In the genomic region with DNA sequence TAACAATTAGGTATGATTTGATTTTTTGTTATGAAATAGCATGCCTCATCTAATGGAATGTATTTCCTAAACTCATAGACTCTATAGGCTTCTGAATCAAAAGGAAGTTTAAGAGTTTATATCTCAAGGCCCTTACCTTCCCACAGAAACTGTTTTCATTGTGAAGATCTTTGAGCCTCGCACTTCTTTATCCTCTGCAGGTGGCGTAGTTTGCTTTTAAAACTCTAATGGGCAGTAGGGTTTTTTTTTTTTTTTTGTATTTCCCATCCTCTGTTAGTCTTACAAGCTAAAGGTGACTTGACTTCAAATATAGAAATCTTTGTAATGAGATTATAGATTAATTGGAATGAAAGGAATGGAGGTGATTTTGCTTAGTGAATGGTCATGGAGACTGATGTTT, we compare ENCODE assay signal across 30 cellular contexts. TPM values are rescaled to one million over a fixed set of nuclear protein-coding genes. Genes with fewer than 3 reads are reported as not detected.
"Had no signal": no experiment of that assay in that cellular context is flagged by ENCODE, and none has a peak within 500 bp of the region (broad histone marks: within the 10 kb centered on the region; RNA-seq: fewer than 3 reads in every experiment).

No MANE protein-coding gene starts in this region.

- ATAC-seq: activated naive CD4-positive, alpha-beta T cell treated with anti-CD3 and anti-CD28 coated beads, Interleukin-2, amount 50 U/mL, for 72 hours; activated naive CD8-positive, alpha-beta T cell treated with anti-CD3 and anti-CD28 coated beads, Interleukin-2, amount 50 U/mL, for 24 hours; activated T-cell treated with anti-CD3 and anti-CD28 coated beads, Interleukin-2, amount 50 U/mL, for 4 hours; body of pancreas; Panc1; Right ventricle myocardium inferior; SK-N-SH treated with all-trans-retinoic acid at 6 μM for 48 hours; WTC11 had no signal

- H3K27ac ChIP-seq: ascending aorta, body of pancreas, SJCRH30 had no signal

- DNase-seq: activated CD4-positive, alpha-beta memory T cell treated with anti-CD3 and anti-CD28 coated beads for 36 hours; activated CD4-positive, alpha-beta T cell treated with anti-CD3 and anti-CD28 coated beads for 48 hours; activated CD4-positive, CD25-positive, alpha-beta regulatory T cell treated with anti-CD3 and anti-CD28 coated beads, Interleukin-2, amount 50 U/mL, for 72 hours; activated CD8-positive, alpha-beta memory T cell treated with anti-CD3 and anti-CD28 coated beads for 24 hours; activated effector memory CD4-positive, alpha-beta T cell treated with anti-CD3 and anti-CD28 coated beads, Interleukin-2, amount 50 U/mL, for 16 hours; activated naive CD4-positive, alpha-beta T cell treated with Interleukin-2 at 50 U/mL for 16 hours; activated naive CD8-positive, alpha-beta T cell treated with anti-CD3 and anti-CD28 coated beads, Interleukin-2, amount 50 U/mL, for 24 hours; activated T-cell treated with anti-CD3 and anti-CD28 coated beads, Interleukin-2, amount 50 U/mL, for 4 hours; amniotic stem cell; body of pancreas; MM.1S; NCI-H1105; NCI-H1436 treated with DMSO at 0.1 percent for 48 hours; NCI-H187; NCI-H2171; NCI-H2227 treated with DMSO at 0.1 percent for 48 hours; NCI-H446 treated with DMSO at 0.1 percent for 48 hours; NCI-H526; NCI-H774; OCI-M1; RPMI8226; SJCRH30; SW 1271 had no signal

- H3K36me3 ChIP-seq: SJCRH30 had no signal

- H3K27me3 ChIP-seq: ascending aorta, body of pancreas, SJCRH30 had no signal

- H3K4me3 ChIP-seq: ascending aorta, body of pancreas, SJCRH30 had no signal

- H3K4me1 ChIP-seq: ascending aorta, SJCRH30 had no signal

- H3K9me3 ChIP-seq: ascending aorta, body of pancreas, SJCRH30 had no signal

RNA-seq across cellular contexts. Expression of a gene that starts 36.5 kb away (rescaled TPM):
- total RNA-seq: activated CD4-positive, alpha-beta memory T cell treated with anti-CD3 and anti-CD28 coated beads for 36 hours; activated naive CD4-positive, alpha-beta T cell treated with anti-CD3 and anti-CD28 coated beads, Interleukin-2, amount 50 U/mL, for 72 hours; activated T-cell treated with anti-CD3 and anti-CD28 coated beads, Interleukin-2, amount 50 U/mL, for 4 hours; body of pancreas; Right ventricle myocardium inferior; SJCRH30; T-helper 1 cell treated with Interleukin-12 subunit alpha and Interleukin-12 subunit beta and Interleukin-4 antibody, amounts not matched to agents 30 ng/mL and 1 ng/mL, for 36 hours; WTC11 had no signal

RNA-seq across cellular contexts. Expression of a gene that starts 36.6 kb away (rescaled TPM):
- total RNA-seq: activated CD4-positive, alpha-beta memory T cell treated with anti-CD3 and anti-CD28 coated beads for 36 hours; activated naive CD4-positive, alpha-beta T cell treated with anti-CD3 and anti-CD28 coated beads, Interleukin-2, amount 50 U/mL, for 72 hours; ascending aorta; body of pancreas; T-helper 1 cell treated with Interleukin-12 subunit alpha and Interleukin-12 subunit beta and Interleukin-4 antibody, amounts not matched to agents 30 ng/mL and 1 ng/mL, for 36 hours; WTC11 had no signal
